In genomic region chr20:47543006-47543431, GRCh38 we compare ENCODE assay signal across 13 cellular contexts. TPM values are rescaled to one million over a fixed set of nuclear protein-coding genes. Genes with fewer than 3 reads are reported as not detected.
DNase-seq lines count a peak whose midpoint lies in the region; ATAC-seq, FAIRE-seq and TF ChIP-seq lines count a peak whose summit lies in the region.
"Had no signal": no experiment of that assay in that cellular context is flagged by ENCODE, and none has a peak within 500 bp of the region (broad histone marks: within the 10 kb centered on the region; RNA-seq: fewer than 3 reads in every experiment).

No MANE protein-coding gene starts in this region.

- no peak overlapping the region for H3K4me2 ChIP-seq in K562 (ENCODE audit: insufficient read depth, low read length)

- H3K9me3 ChIP-seq in K562 (replicated peaks; ENCODE audit: control insufficient read depth, insufficient read depth, low read depth, low read length), result no peaks in the 10 kb centered on the region
- H3K9me3 ChIP-seq: sigmoid colon had no signal

- no TSS peak for BruUV-seq in K562 (replicated peaks; lab: Mats Ljungman, UMichigan)

- H3K36me3 ChIP-seq in K562 (ENCODE audit: control insufficient read depth, insufficient read depth, low read length), result no peaks in the 10 kb centered on the region
- H3K36me3 ChIP-seq: sigmoid colon had no signal

- peaks cover 35% of the 10 kb centered on the region for H3K36me3 Mint-ChIP-seq in activated CD4-positive, alpha-beta T cell treated with anti-CD3 and anti-CD28 coated beads for 36 hours (ENCODE audit: low read depth)
- H3K36me3 Mint-ChIP-seq in IgD-negative memory B cell (peaks cover 9% of the 10 kb centered on the region), progenitor cell of endocrine pancreas (ENCODE audit: insufficient read depth) (peaks cover 2% of the 10 kb centered on the region)

- no peak overlapping the region; a peak in 1 of 4 replicates for H3K9ac ChIP-seq in K562 (ENCODE audit: insufficient read depth in 1 of 2, low read depth in 2 of 2, low read length in 2 of 2)

- peaks cover 76% of the 10 kb centered on the region for H3K4me1 Mint-ChIP-seq in activated CD4-positive, alpha-beta T cell treated with anti-CD3 and anti-CD28 coated beads for 36 hours
- H3K4me1 Mint-ChIP-seq in IgD-negative memory B cell, result peaks cover 63 to 75% (median 68%) of the 10 kb centered on the region in 3 donors
- H3K4me1 Mint-ChIP-seq in progenitor cell of endocrine pancreas (ENCODE audit: low read depth), result peaks cover 22% of the 10 kb centered on the region

- H3K9me1 ChIP-seq in K562 (ENCODE audit: control insufficient read depth, insufficient read depth, low read length), result no peaks in the 10 kb centered on the region

- H3K27ac Mint-ChIP-seq in activated CD4-positive, alpha-beta T cell treated with anti-CD3 and anti-CD28 coated beads for 36 hours, result peak overlapping the region; percentile 38
- H3K27ac Mint-ChIP-seq in IgD-negative memory B cell (peak overlapping the region; percentile 47 to 88 (median 61)), progenitor cell of endocrine pancreas (peak overlapping the region; percentile 92)

- H3K4me1 ChIP-seq in K562 (replicated peaks in 1 of 2; ENCODE audit: control insufficient read depth in 2 of 2, insufficient read depth in 2 of 2, low read length in 2 of 2), result peaks cover 5 to 11% of the 10 kb centered on the region in 2 experiments; a peak in 3 of 5 replicates

- POLR2A ChIA-PET in activated CD4-positive, alpha-beta T cell treated with anti-CD3 and anti-CD28 coated beads for 36 hours (lab: Charles Lee), result no interaction called here
- POLR2A ChIA-PET in K562 (lab: Yijun Ruan, JAX), result interaction anchor here (1.1 kb wide), 1 partner anchor 9 kb away, joined by 7 read pairs; no protein-coding TSS in a partner anchor

- H2AFZ ChIP-seq in K562 (ENCODE audit: low read depth, low read length), result no peak overlapping the region

- no peaks in the 10 kb centered on the region for H3K27me3 ChIP-seq in K562 (ENCODE audit: control insufficient read depth in 2 of 2, insufficient read depth in 2 of 2, low read length in 2 of 2)
- H3K27me3 ChIP-seq: sigmoid colon had no signal

- CTCF ChIA-PET in activated CD4-positive, alpha-beta T cell treated with anti-CD3 and anti-CD28 coated beads for 36 hours (lab: Charles Lee), result interaction anchor here (1.1 to 2.4 kb wide), 4 partner anchors 13 to 159 kb away, joined by 3 to 9 read pairs (median 4); partner anchors contain the start of gene NCOA3
- CTCF ChIA-PET in K562 (lab: Yijun Ruan, JAX; ENCODE audit: low intra/inter-chr PET ratio), result no interaction called here

- 19% methylated on average over 1 of the region's 1 CpG for WGBS in K562 (ENCODE audit: insufficient coverage, low coverage, missing lambda C conversion rate)

- TF ChIP-seq POLR2A in K562 (conservative IDR thresholded peaks at IDR 0.05), result no peak

- FAIRE-seq in K562 (lab: Jason Lieb, UNC), result no peak

- in situ Hi-C loops in K562 (cut with MboI), result no loop called here

- no peak overlapping the region for H3K4me3 Mint-ChIP-seq in activated CD4-positive, alpha-beta T cell treated with anti-CD3 and anti-CD28 coated beads for 36 hours
- H3K4me3 Mint-ChIP-seq in IgD-negative memory B cell, result peak overlapping the region in 2 of 4 donors; percentile 4 to 55
- no peak overlapping the region for H3K4me3 Mint-ChIP-seq in progenitor cell of endocrine pancreas (ENCODE audit: low read depth)

- no peaks in the 10 kb centered on the region for H3K27me3 Mint-ChIP-seq in activated CD4-positive, alpha-beta T cell treated with anti-CD3 and anti-CD28 coated beads for 36 hours
- H3K27me3 Mint-ChIP-seq in IgD-negative memory B cell (no peaks in the 10 kb centered on the region), progenitor cell of endocrine pancreas (no peaks in the 10 kb centered on the region)

- H4K20me1 ChIP-seq in K562 (replicated peaks; ENCODE audit: control insufficient read depth, insufficient read depth, low read length), result peaks cover 6% of the 10 kb centered on the region; the same call in 1 of the 2 replicates

- H3K4me3 ChIP-seq in K562, result no peak overlapping the region
- H3K4me3 ChIP-seq: sigmoid colon had no signal

- TF ChIP-seq RAD21 in K562 (CRISPR knock-in tag; conservative IDR thresholded peaks at IDR 0.05 in 1 of 2, IDR thresholded peaks at IDR 0.05 in 1 of 2), result no peak

- TF ChIP-seq EP300 in K562 (IDR thresholded peaks at IDR 0.05; ENCODE audit: low read length), result no peak

- H3K27ac ChIP-seq in K562 (ENCODE audit: extremely low read depth, low read depth, low read length), result peak overlapping the region; percentile 10; the same call in 1 of the 3 replicates
- H3K27ac ChIP-seq: sigmoid colon had no signal

- TF ChIP-seq CTCF in K562 (IDR thresholded peaks at IDR 0.05 in 2 of 3, conservative IDR thresholded peaks at IDR 0.05 in 1 of 3; ENCODE audit: insufficient read depth in 2 of 3, low read depth in 1 of 3, low read length in 3 of 3), result no peak
- no peak for TF ChIP-seq CTCF in progenitor cell of endocrine pancreas (IDR thresholded peaks at IDR 0.05; ENCODE audit: unreplicated experiment)

- H3K79me2 ChIP-seq in K562 (ENCODE audit: control insufficient read depth, insufficient read depth, low read length), result peaks cover 69% of the 10 kb centered on the region

- peak; percentile 47 for ATAC-seq in activated CD4-positive, alpha-beta T cell treated with anti-CD3 and anti-CD28 coated beads for 36 hours
- peak; percentile 70 for ATAC-seq in K562
- no peak for ATAC-seq in SK-N-SH treated with all-trans-retinoic acid at 6 μM for 48 hours
- no peak for ATAC-seq in GM18870 (IDR thresholded peaks at IDR 0.05; ENCODE audit: unreplicated experiment)

- H3K9me3 Mint-ChIP-seq in activated CD4-positive, alpha-beta T cell treated with anti-CD3 and anti-CD28 coated beads for 36 hours (ENCODE audit: low read depth), result no peaks in the 10 kb centered on the region
- H3K9me3 Mint-ChIP-seq in IgD-negative memory B cell, result no peaks in the 10 kb centered on the region
- no peaks in the 10 kb centered on the region for H3K9me3 Mint-ChIP-seq in progenitor cell of endocrine pancreas (ENCODE audit: low read depth)

- intact Hi-C loops in activated CD4-positive, alpha-beta T cell treated with anti-CD3 and anti-CD28 coated beads for 36 hours (cut with DNase I, micrococcal nuclease), result no loop called here
- intact Hi-C loops in K562 (cut with micrococcal nuclease), result no loop called here

- DNase-seq in activated CD4-positive, alpha-beta T cell treated with anti-CD3 and anti-CD28 coated beads for 36 hours, result no peak
- DNase-seq in activated CD4-positive, alpha-beta T cell treated with anti-CD3 and anti-CD28 coated beads, Interleukin-2, amount 50 U/mL, for 4 hours, result no peak
- DNase-seq in K562 (ENCODE audit: extremely low read depth in 1 of 4, low spot score in 3 of 4) (peak in 1 of 4 experiments; percentile 21), progenitor cell of endocrine pancreas (ENCODE audit: low spot score, unreplicated experiment) (no peak), NCI-H2196 treated with DMSO at 0.1 percent for 48 hours (lab: John Stamatoyannopoulos, UW; ENCODE audit: unreplicated experiment) (no peak)
- DNase-seq: glutamatergic neuron, KBM-7, mesendoderm, NCI-H2171, sigmoid colon had no signal

TF ChIP-seq in K562, 482 proteins besides CTCF, POLR2A, EP300 and RAD21 (continues in another document):
- TF ChIP-seq, protein P1, sequence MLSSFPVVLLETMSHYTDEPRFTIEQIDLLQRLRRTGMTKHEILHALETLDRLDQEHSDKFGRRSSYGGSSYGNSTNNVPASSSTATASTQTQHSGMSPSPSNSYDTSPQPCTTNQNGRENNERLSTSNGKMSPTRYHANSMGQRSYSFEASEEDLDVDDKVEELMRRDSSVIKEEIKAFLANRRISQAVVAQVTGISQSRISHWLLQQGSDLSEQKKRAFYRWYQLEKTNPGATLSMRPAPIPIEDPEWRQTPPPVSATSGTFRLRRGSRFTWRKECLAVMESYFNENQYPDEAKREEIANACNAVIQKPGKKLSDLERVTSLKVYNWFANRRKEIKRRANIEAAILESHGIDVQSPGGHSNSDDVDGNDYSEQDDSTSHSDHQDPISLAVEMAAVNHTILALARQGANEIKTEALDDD (IDR thresholded peaks at IDR 0.05), result peak; percentile 29; the same call in 1 of the 2 replicates

TF ChIP-seq in SK-N-SH treated with all-trans-retinoic acid at 6 μM for 48 hours, 23 proteins besides CTCF, POLR2A, EP300 and RAD21:
- TF ChIP-seq ZFP3 (CRISPR knock-in tag; IDR thresholded peaks at IDR 0.05), result no peak

RNA-seq across cellular contexts. Expression of gene NCOA3, which starts 41.3 kb away (rescaled TPM):
- total RNA-seq in activated CD4-positive, alpha-beta T cell treated with anti-CD3 and anti-CD28 coated beads for 36 hours, result 10 to 100 TPM; 76.4 to 83.4 TPM
- polyA plus RNA-seq in IgD-negative memory B cell (64.7 TPM), K562 (2011; rRNA removed) (24.3 and 24.7 TPM in 2 replicates), K562 (2014; fragmentation: Illumina TruSeq; extraction: Trizol) (12.5 and 14.4 TPM in 2 replicates), K562 (2014; fragmentation: Nextera tagmentation; extraction: Ambion mirVana) (1 to 10 TPM; 3.2 to 4.7 TPM), K562 (2014; rRNA removed) (11.6 and 12.2 TPM in 2 replicates)
- 42.2 and 88.7 TPM in 2 replicates for total RNA-seq in K562 (2011; cell fraction: chromatin; rRNA removed; ENCODE audit: low replicate concordance)
- 19.5 and 23.2 TPM in 2 replicates for total RNA-seq in K562 (2011; cell fraction: nucleolus; rRNA removed)
- total RNA-seq in K562 (2011; cell fraction: nucleoplasm; rRNA removed), result 36.6 and 49.6 TPM in 2 replicates
- total RNA-seq in K562 (2014; rRNA removed) (12.1 and 12.4 TPM in 2 replicates), K562 (2014; rRNA removed; fragmentation: Illumina TruSeq; extraction: Trizol) (16.1 and 19.6 TPM in 2 replicates), K562 (2015; rRNA removed; fragmentation: Illumina TruSeq; extraction: Trizol) (17.1 and 17.2 TPM in 2 replicates), K562 (2021) (15.3 and 17.0 TPM in 2 replicates), progenitor cell of endocrine pancreas (37.7 and 42.8 TPM in 2 replicates)
- 11.6 and 17.3 TPM in 2 replicates for polyA plus RNA-seq in K562 (2011; cell fraction: cytosol; rRNA removed)
- polyA plus RNA-seq in K562 (2011; cell fraction: nucleus; rRNA removed), result 34.8 and 45.8 TPM in 2 replicates
- polyA plus RNA-seq in K562 (2012), result 9.0 and 14.7 TPM in 2 replicates
- polyA minus RNA-seq in K562 (2011; rRNA and poly(A)+ RNA removed), result 37.1 and 46.6 TPM in 2 replicates
- 16.8 and 20.7 TPM in 2 replicates for polyA minus RNA-seq in K562 (2011; cell fraction: cytosol; rRNA and poly(A)+ RNA removed)
- polyA minus RNA-seq in K562 (2011; cell fraction: nucleus; rRNA and poly(A)+ RNA removed), result 13.1 and 32.8 TPM in 2 replicates

Comparison
In these comparisons a context has a peak if more than half of its experiments do, and no peak if none do; other contexts are left out.
1. ATAC-seq: peak in activated CD4-positive, alpha-beta T cell treated with anti-CD3 and anti-CD28 coated beads for 36 hours (single experiment) and K562 (single experiment); none in SK-N-SH treated with all-trans-retinoic acid at 6 μM for 48 hours (single experiment) and GM18870 (single experiment).
2. H3K27ac Mint-ChIP-seq: peak in every context shown above with its lines; median percentile 92 in progenitor cell of endocrine pancreas; 61 in IgD-negative memory B cell; 38 in activated CD4-positive, alpha-beta T cell treated with anti-CD3 and anti-CD28 coated beads for 36 hours.